Comparison of ENCODE assay signal across 15 cellular contexts in the genomic region with DNA sequence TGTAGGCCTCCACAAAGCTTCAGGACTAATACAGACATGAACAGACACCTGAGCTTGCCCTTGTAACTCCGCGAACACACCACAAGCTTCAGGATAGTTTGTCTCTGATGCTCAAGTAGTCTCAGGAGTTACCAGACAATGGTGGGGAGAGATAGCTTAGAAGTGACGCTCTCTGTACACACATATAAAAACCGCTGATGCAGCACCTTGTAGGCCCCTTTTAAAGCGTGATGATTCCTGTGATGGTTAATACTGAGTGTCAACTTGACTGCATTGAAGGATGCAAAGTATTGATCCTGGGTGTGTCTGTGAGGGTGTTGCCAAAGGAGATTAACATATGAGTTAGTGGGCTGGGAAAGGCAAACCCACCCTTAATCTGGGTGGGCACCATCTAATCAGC.
DNase-seq lines count a peak whose midpoint lies in the region; ATAC-seq, FAIRE-seq and TF ChIP-seq lines count a peak whose summit lies in the region.
"Had no signal": no experiment of that assay in that cellular context is flagged by ENCODE, and none has a peak within 500 bp of the region (broad histone marks: within the 10 kb centered on the region; RNA-seq: fewer than 3 reads in every experiment).

No MANE protein-coding gene starts in this region.

- ATAC-seq in A549 (no peak), left cardiac atrium (no peak)
- ATAC-seq: CD8-positive, alpha-beta T cell had no signal

- no peaks in the 10 kb centered on the region for H3F3A ChIP-seq in neural cell (ENCODE audit: insufficient read depth, low read length, poor library complexity, severe bottlenecking)

- FAIRE-seq in A549 (lab: Jason Lieb, UNC) (no peak), astrocyte (lab: Jason Lieb, UNC) (peak; percentile 17)

- H3K79me2 ChIP-seq in astrocyte (ENCODE audit: insufficient read depth, low read length), result no peaks in the 10 kb centered on the region
- no peaks in the 10 kb centered on the region for H3K79me2 ChIP-seq in neural cell (replicated peaks; ENCODE audit: insufficient read depth, low read length)

- H3K4me3 Mint-ChIP-seq in Calu3 (ENCODE audit: low read depth, unreplicated experiment), result peak overlapping the region; percentile 78
- H3K4me3 Mint-ChIP-seq in astrocyte (ENCODE audit: unreplicated experiment), result no peak overlapping the region

- H3K9me3 ChIP-seq in A549 (no peaks in the 10 kb centered on the region), astrocyte (ENCODE audit: insufficient read depth, low read depth, low read length) (no peaks in the 10 kb centered on the region), neural cell (ENCODE audit: low read length) (no peaks in the 10 kb centered on the region), colonic mucosa (no peaks in the 10 kb centered on the region)
- H3K9me3 ChIP-seq: BE2C had no signal

- intact Hi-C loops in Calu3 (cut with micrococcal nuclease; ENCODE audit: unreplicated experiment) (no loop called here), left cardiac atrium (cut with DNase I) (no loop called here), colonic mucosa (cut with DNase I) (no loop called here)

- no peaks in the 10 kb centered on the region for H3K36me3 ChIP-seq in astrocyte (ENCODE audit: insufficient read depth, low read length)
- no peaks in the 10 kb centered on the region for H3K36me3 ChIP-seq in neural cell (ENCODE audit: insufficient read depth, low read length)
- no peaks in the 10 kb centered on the region for H3K36me3 ChIP-seq in colonic mucosa
- H3K36me3 ChIP-seq: BE2C had no signal

- POLR2A ChIA-PET in A549 (lab: Yijun Ruan, JAX), result no interaction called here

- no peak overlapping the region for H3K4me2 ChIP-seq in A549
- H3K4me2 ChIP-seq in astrocyte (ENCODE audit: low read length), result no peak overlapping the region
- no peak overlapping the region for H3K4me2 ChIP-seq in neural cell (ENCODE audit: low read length)

- TF ChIP-seq RAD21 in A549 (conservative IDR thresholded peaks at IDR 0.05 in 1 of 2, IDR thresholded peaks at IDR 0.05 in 1 of 2), result no peak
- no peak for TF ChIP-seq RAD21 in neural cell (conservative IDR thresholded peaks at IDR 0.05)

- CTCF ChIA-PET in A549 (lab: Yijun Ruan, JAX), result no interaction called here
- CTCF ChIA-PET in Calu3 (lab: Charles Lee), result no interaction called here

- H3K27ac Mint-ChIP-seq in Calu3 (ENCODE audit: unreplicated experiment) (peak overlapping the region; percentile 47), astrocyte (ENCODE audit: unreplicated experiment) (no peak overlapping the region)

- TF ChIP-seq EP300 in A549 (IDR thresholded peaks at IDR 0.05) (no peak), neural cell (conservative IDR thresholded peaks at IDR 0.05; ENCODE audit: poor library complexity, severe bottlenecking) (no peak)

- DNase-seq in A549 (ENCODE audit: low read depth in 1 of 2, low spot score in 1 of 2) (no peak), Calu3 (no peak), astrocyte (ENCODE audit: low read depth) (no peak), NCI-H524 treated with DMSO at 0.1 percent for 48 hours (lab: John Stamatoyannopoulos, UW) (no peak), left cardiac atrium (no peak), colonic mucosa (no peak)
- DNase-seq: BE2C; CD8-positive, alpha-beta T cell; COR-L47; DMS 273 treated with DMSO at 0.1 percent for 48 hours; GM23248; H7 had no signal

- H2AFZ ChIP-seq in astrocyte (ENCODE audit: low read depth, low read length) (no peak overlapping the region), neural cell (ENCODE audit: low read depth, low read length) (no peak overlapping the region)
- H2AFZ ChIP-seq: GM23248 had no signal

- no peaks in the 10 kb centered on the region for H3K9me2 ChIP-seq in neural cell (ENCODE audit: insufficient read depth, low read length)

- H3K36me3 Mint-ChIP-seq in Calu3 (ENCODE audit: insufficient read depth, unreplicated experiment) (peaks cover 18% of the 10 kb centered on the region), astrocyte (ENCODE audit: low read depth, unreplicated experiment) (no peaks in the 10 kb centered on the region)

- TF ChIP-seq CTCF in A549 (IDR thresholded peaks at IDR 0.05) (no peak), Calu3 (IDR thresholded peaks at IDR 0.05; ENCODE audit: unreplicated experiment) (no peak), astrocyte (IDR thresholded peaks at IDR 0.05; ENCODE audit: insufficient read depth, low read depth, low read length) (no peak), neural cell (IDR thresholded peaks at IDR 0.05; ENCODE audit: poor library complexity, severe bottlenecking) (no peak), colonic mucosa (IDR thresholded peaks at IDR 0.05) (no peak)

- 80% methylated on average over 5 of the region's 5 CpGs for whole genome bisulfite sequencing in A549 (ENCODE audit: missing lambda C conversion rate)

- H3K4me1 ChIP-seq in A549 (peaks cover 3% of the 10 kb centered on the region; the same call in 1 of the 3 replicates), astrocyte (ENCODE audit: insufficient read depth, low read length) (no peaks in the 10 kb centered on the region), colonic mucosa (no peaks in the 10 kb centered on the region)
- H3K4me1 ChIP-seq: BE2C had no signal

- peaks cover 9% of the 10 kb centered on the region for H3K4me1 Mint-ChIP-seq in Calu3 (ENCODE audit: low read depth, unreplicated experiment)
- H3K4me1 Mint-ChIP-seq in astrocyte (ENCODE audit: low read depth, unreplicated experiment), result no peaks in the 10 kb centered on the region

- H3K27me3 Mint-ChIP-seq in Calu3 (ENCODE audit: unreplicated experiment) (no peaks in the 10 kb centered on the region), astrocyte (ENCODE audit: low read depth, unreplicated experiment) (no peaks in the 10 kb centered on the region)

- no peak for TF ChIP-seq POLR2A in A549 (IDR thresholded peaks at IDR 0.05; ENCODE audit: low read length)

- H3K9me3 Mint-ChIP-seq in Calu3 (ENCODE audit: low read depth, unreplicated experiment) (no peaks in the 10 kb centered on the region), astrocyte (ENCODE audit: unreplicated experiment) (no peaks in the 10 kb centered on the region)
- H3K9me3 Mint-ChIP-seq: CD8-positive, alpha-beta T cell had no signal

- no peaks in the 10 kb centered on the region for H4K20me1 ChIP-seq in astrocyte (ENCODE audit: insufficient read depth, low read length)
- H4K20me1 ChIP-seq in neural cell (ENCODE audit: insufficient read depth), result no peaks in the 10 kb centered on the region

- H3K9ac ChIP-seq in astrocyte (ENCODE audit: low read length), result no peak overlapping the region
- no peak overlapping the region for H3K9ac ChIP-seq in neural cell (ENCODE audit: low read length)
- H3K9ac ChIP-seq in colonic mucosa (ENCODE audit: low read depth in 2 of 2, low read length in 2 of 2), result no peak overlapping the region
- H3K9ac ChIP-seq: GM23248 had no signal

- BruUV-seq in Calu3 (replicated peaks; lab: Mats Ljungman, UMichigan), result no TSS peak

- H3K27me3 ChIP-seq in astrocyte (ENCODE audit: insufficient read depth, low read length) (no peaks in the 10 kb centered on the region), neural cell (ENCODE audit: insufficient read depth, low read depth, low read length) (no peaks in the 10 kb centered on the region), colonic mucosa (no peaks in the 10 kb centered on the region)
- H3K27me3 ChIP-seq: BE2C had no signal

- H3K4me3 ChIP-seq in A549, result no peak overlapping the region
- no peak overlapping the region for H3K4me3 ChIP-seq in astrocyte (ENCODE audit: insufficient read depth, low read depth, low read length)
- no peak overlapping the region for H3K4me3 ChIP-seq in neural cell (ENCODE audit: low read length)
- H3K4me3 ChIP-seq in colonic mucosa, result no peak overlapping the region
- H3K4me3 ChIP-seq: GM23248 had no signal

- H3K27ac ChIP-seq in A549 (no peak overlapping the region), astrocyte (ENCODE audit: low read depth, low read length) (no peak overlapping the region), neural cell (ENCODE audit: low read length) (peak overlapping the region; percentile 95), colonic mucosa (no peak overlapping the region)
- H3K27ac ChIP-seq: C4-2B, GM23248, HL-60 had no signal

TF ChIP-seq in A549, 52 proteins besides CTCF, POLR2A, EP300 and RAD21:
- no peak for TF ChIP-seq KDM1A (IDR thresholded peaks at IDR 0.05; ENCODE audit: low read depth)
- TF ChIP-seq MAFK (IDR thresholded peaks at IDR 0.05; ENCODE audit: partially characterized antibody), result peak; percentile 80
TF ChIP-seq in A549: peak in this region for 1.

TF ChIP-seq in neural cell, 6 proteins besides CTCF, POLR2A, EP300 and RAD21:
- TF ChIP-seq POLR2AphosphoS5 (IDR thresholded peaks at IDR 0.05) (no peak), REST (IDR thresholded peaks at IDR 0.05; ENCODE audit: borderline replicate concordance) (no peak), MXI1 (conservative IDR thresholded peaks at IDR 0.05; ENCODE audit: poor library complexity, severe bottlenecking) (no peak), EZH2 (IDR thresholded peaks at IDR 0.05; ENCODE audit: borderline replicate concordance, insufficient read depth, low read length, poor library complexity, severe bottlenecking) (no peak), SMC3 (conservative IDR thresholded peaks at IDR 0.05; ENCODE audit: poor library complexity) (no peak), TAF1 (IDR thresholded peaks at IDR 0.05; ENCODE audit: low read depth) (no peak)
